Comparison of ENCODE assay signal across 10 cellular contexts in the genomic region with DNA sequence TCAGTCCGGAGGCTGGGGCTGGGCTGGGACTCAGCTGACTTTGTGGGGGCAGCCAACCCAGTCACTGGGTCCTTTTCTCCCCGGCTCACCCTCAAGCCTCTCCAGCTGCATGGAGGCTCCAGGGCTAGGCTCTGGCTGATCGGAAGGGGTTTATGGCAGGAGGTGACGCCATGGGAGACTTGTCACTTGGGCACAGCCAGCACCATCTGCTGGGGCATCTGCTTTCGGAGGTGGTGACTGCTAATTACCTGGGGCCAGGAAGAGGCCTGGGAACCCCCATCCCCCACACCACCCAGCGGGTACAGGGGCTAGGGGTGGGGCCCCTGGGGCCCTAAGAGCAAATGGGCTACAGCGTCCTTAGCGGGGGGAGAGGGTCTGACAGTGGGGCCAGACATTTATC. TPM values are rescaled to one million over a fixed set of nuclear protein-coding genes. Genes with fewer than 3 reads are reported as not detected.
DNase-seq lines count a peak whose midpoint lies in the region; ATAC-seq and TF ChIP-seq lines count a peak whose summit lies in the region.
"Had no signal": no experiment of that assay in that cellular context is flagged by ENCODE, and none has a peak within 500 bp of the region (broad histone marks: within the 10 kb centered on the region; RNA-seq: fewer than 3 reads in every experiment).

No MANE protein-coding gene starts in this region.

- no peaks in the 10 kb centered on the region for H3K9me3 Mint-ChIP-seq in MCF 10A (ENCODE audit: unreplicated experiment)

- no peaks in the 10 kb centered on the region for H3K27me3 Mint-ChIP-seq in MCF 10A (ENCODE audit: insufficient read depth, unreplicated experiment)

- H3K9ac ChIP-seq in mammary epithelial cell (ENCODE audit: insufficient read depth, low read length), result no peak overlapping the region
- H3K9ac ChIP-seq in iPS-18a (ENCODE audit: low read length), result no peak overlapping the region
- H3K9ac ChIP-seq: parathyroid adenoma had no signal

- H3K27ac ChIP-seq in mammary epithelial cell (ENCODE audit: insufficient read depth, low read depth, low read length) (no peak overlapping the region), iPS-18a (ENCODE audit: low read length) (no peak overlapping the region)
- H3K27ac ChIP-seq: parathyroid adenoma had no signal

- H3K4me1 Mint-ChIP-seq in MCF 10A (ENCODE audit: insufficient read depth, unreplicated experiment), result peaks cover 13% of the 10 kb centered on the region

- no peaks in the 10 kb centered on the region for H3K36me3 ChIP-seq in mammary epithelial cell (ENCODE audit: insufficient read depth, low read length)
- H3K36me3 ChIP-seq in iPS-18a (ENCODE audit: control insufficient read depth, low read depth, low read length), result no peaks in the 10 kb centered on the region

- ATAC-seq in GM21619 (IDR thresholded peaks at IDR 0.05; ENCODE audit: unreplicated experiment), result no peak

- peaks cover 25% of the 10 kb centered on the region for H3K79me2 ChIP-seq in mammary epithelial cell (ENCODE audit: insufficient read depth, low read length)
- H3K79me2 ChIP-seq: parathyroid adenoma had no signal

- no peaks in the 10 kb centered on the region for H4K20me1 ChIP-seq in mammary epithelial cell (ENCODE audit: insufficient read depth, low read length)

- H3K27me3 ChIP-seq in mammary epithelial cell (ENCODE audit: insufficient read depth, low read length) (no peaks in the 10 kb centered on the region), iPS-18a (ENCODE audit: control insufficient read depth, insufficient read depth, low read length) (peaks cover 39% of the 10 kb centered on the region)

- H3K4me2 ChIP-seq in mammary epithelial cell (ENCODE audit: insufficient read depth, low read depth, low read length), result no peak overlapping the region

- CTCF ChIA-PET in MCF 10A (lab: Yijun Ruan, JAX) (no interaction called here), mammary epithelial cell (lab: Charles Lee; ENCODE audit: low non-redundant PET) (no interaction called here)

- WGBS in mammary epithelial cell (ENCODE audit: low coverage, missing lambda C conversion rate), result 39% methylated on average over 5 of the region's 8 CpGs

- POLR2A ChIA-PET in MCF 10A (lab: Yijun Ruan, JAX), result interaction anchor here (0.6 kb wide), 1 partner anchor 40 kb away, joined by 3 read pairs; the partner anchor contains the start of gene IQCE

- no peak overlapping the region for H2AFZ ChIP-seq in mammary epithelial cell (ENCODE audit: low read depth, low read length)

- in situ Hi-C loops in mammary epithelial cell (cut with MboI; ENCODE audit: low sequenced_read_pairs in 2 of 2), result no loop called here

- intact Hi-C loops in MCF 10A (cut with micrococcal nuclease), result no loop called here
- intact Hi-C loops in mammary epithelial cell (cut with micrococcal nuclease), result no loop called here

- H3K9me3 ChIP-seq in mammary epithelial cell (replicated peaks; ENCODE audit: insufficient read depth, low read length) (no peaks in the 10 kb centered on the region), iPS-18a (ENCODE audit: control insufficient read depth, low read depth, low read length) (no peaks in the 10 kb centered on the region)

- H3K4me3 Mint-ChIP-seq in MCF 10A (ENCODE audit: unreplicated experiment), result peak overlapping the region; percentile 26

- BruUV-seq in MCF 10A (replicated peaks; lab: Mats Ljungman, UMichigan) (no TSS peak), mammary epithelial cell (replicated peaks; lab: Mats Ljungman, UMichigan) (no TSS peak)

- dilution Hi-C loops in mammary epithelial cell (cut with HindIII; ENCODE audit: low sequenced_read_pairs), result loop anchor here (5.0 kb wide), 2 partner anchors 36 to 104 kb away; no protein-coding TSS in a partner anchor

- H3K4me1 ChIP-seq in mammary epithelial cell (ENCODE audit: insufficient read depth, low read length), result peaks cover 48% of the 10 kb centered on the region
- H3K4me1 ChIP-seq in iPS-18a (ENCODE audit: control insufficient read depth, low read depth, low read length), result peaks cover 36% of the 10 kb centered on the region
- H3K4me1 ChIP-seq: parathyroid adenoma had no signal

- H3K4me3 ChIP-seq in mammary epithelial cell (replicated peaks in 1 of 3; ENCODE audit: insufficient read depth in 1 of 3, low read depth in 2 of 3, low read length in 3 of 3) (no peak overlapping the region), iPS-18a (ENCODE audit: low read length) (peak overlapping the region; percentile 70)

- TF ChIP-seq CTCF in MCF 10A (IDR thresholded peaks at IDR 0.05; ENCODE audit: unreplicated experiment) (no peak), mammary epithelial cell (conservative IDR thresholded peaks at IDR 0.05 in 1 of 2, IDR thresholded peaks at IDR 0.05 in 1 of 2; ENCODE audit: extremely low read depth in 1 of 2, insufficient read depth in 1 of 2, low read depth in 1 of 2, low read length in 2 of 2) (no peak)

- DNase-seq in MCF 10A (ENCODE audit: unreplicated experiment), result no peak
- DNase-seq in mammary epithelial cell, result no peak
- peak; percentile 79 for DNase-seq in SHP77 treated with DMSO at 0.1 percent for 48 hours (lab: John Stamatoyannopoulos, UW)
- no peak for DNase-seq in kidney glomerular epithelial cell (lab: John Stamatoyannopoulos, UW)
- no peak for DNase-seq in hippocampal formation (lab: John Stamatoyannopoulos, UW)
- DNase-seq in NCI-H1436 treated with DMSO at 0.1 percent for 48 hours (lab: John Stamatoyannopoulos, UW), result no peak
- DNase-seq: GOT3 had no signal

- H3K27ac Mint-ChIP-seq in MCF 10A (ENCODE audit: low read depth, unreplicated experiment), result no peak overlapping the region

- H3K36me3 Mint-ChIP-seq in MCF 10A (ENCODE audit: insufficient read depth, unreplicated experiment), result no peaks in the 10 kb centered on the region

RNA-seq across cellular contexts. Expression of gene LFNG, which starts 1.5 kb away (rescaled TPM):
- total RNA-seq in MCF 10A (2022), result 1.7 and 2.4 TPM in 2 replicates
- 100 to 1,000 TPM in 1 of 2 donors, 10 to 100 TPM in 1; 29.7 to 105 TPM for total RNA-seq in mammary epithelial cell
- 35.5 TPM for polyA plus RNA-seq in mammary epithelial cell
- 15.9 TPM for polyA minus RNA-seq in mammary epithelial cell

RNA-seq across cellular contexts. Expression of gene BRAT1, which starts 37.2 kb away (rescaled TPM):
- 15.4 and 18.0 TPM in 2 replicates for total RNA-seq in MCF 10A (2022)
- total RNA-seq in mammary epithelial cell, result 10 to 100 TPM; 20.5 to 25.3 TPM
- 15.3 TPM for polyA plus RNA-seq in mammary epithelial cell
- 20.8 TPM for polyA minus RNA-seq in mammary epithelial cell

RNA-seq across cellular contexts. Expression of gene IQCE, which starts 40.7 kb away (rescaled TPM):
- 16.7 and 23.9 TPM in 2 replicates for total RNA-seq in MCF 10A (2022)
- total RNA-seq in mammary epithelial cell, result 10 to 100 TPM; 13.3 to 15.1 TPM
- polyA plus RNA-seq in mammary epithelial cell, result 5.4 TPM
- polyA minus RNA-seq in mammary epithelial cell, result 6.2 TPM

RNA-seq across cellular contexts. Expression of gene GRIFIN, which starts 41.9 kb away (rescaled TPM):
- total RNA-seq in MCF 10A (2022), result not detected in 2 replicates
- total RNA-seq in mammary epithelial cell, result not detected
- polyA plus RNA-seq in mammary epithelial cell, result not detected
- polyA minus RNA-seq in mammary epithelial cell, result not detected
